ENCODE assay signal across 27 cellular contexts in the genomic region with DNA sequence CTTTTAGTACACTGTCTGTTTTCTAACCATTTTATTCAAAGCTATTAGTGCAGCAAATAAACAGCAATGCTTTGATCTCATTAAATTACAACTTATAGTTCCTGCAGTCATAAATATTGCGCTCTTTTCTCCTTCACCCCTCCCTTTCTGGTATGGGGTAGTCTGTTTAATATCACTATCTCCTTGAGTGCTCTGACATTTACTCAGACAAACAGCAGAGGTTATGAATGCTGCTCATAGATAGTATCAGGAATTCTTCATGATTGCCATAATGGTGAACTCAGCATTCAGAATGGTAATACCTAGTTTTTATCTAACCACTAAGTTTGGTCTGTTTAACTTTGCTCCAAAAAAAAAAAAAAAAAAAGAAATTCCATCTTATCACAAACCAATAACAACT.
"Had no signal": no experiment of that assay in that cellular context is flagged by ENCODE, and none has a peak within 500 bp of the region (broad histone marks: within the 10 kb centered on the region; RNA-seq: fewer than 3 reads in every experiment).

No MANE protein-coding gene starts in this region.

- H3K4me1 Mint-ChIP-seq: activated CD4-positive, alpha-beta memory T cell treated with anti-CD3 and anti-CD28 coated beads, Interleukin-2, amount 10 ng/mL, durations not matched to agents 7 days and 5 days; activated CD4-positive, alpha-beta T cell treated with anti-CD3 and anti-CD28 coated beads for 36 hours; activated naive CD8-positive, alpha-beta T cell treated with anti-CD3 and anti-CD28 coated beads, Interleukin-2, amount 10 ng/mL, durations not matched to agents 7 days and 5 days had no signal

- H3K36me3 ChIP-seq: adrenal gland, breast epithelium had no signal

- H3K36me3 Mint-ChIP-seq: activated naive CD8-positive, alpha-beta T cell treated with anti-CD3 and anti-CD28 coated beads, Interleukin-2, amount 10 ng/mL, durations not matched to agents 7 days and 5 days had no signal

- H3K9me3 Mint-ChIP-seq: activated CD4-positive, alpha-beta memory T cell treated with anti-CD3 and anti-CD28 coated beads, Interleukin-2, amount 10 ng/mL, durations not matched to agents 7 days and 5 days had no signal

- H3K27ac Mint-ChIP-seq: activated CD4-positive, alpha-beta memory T cell treated with anti-CD3 and anti-CD28 coated beads, Interleukin-2, amount 10 ng/mL, durations not matched to agents 7 days and 5 days; activated CD4-positive, alpha-beta T cell treated with anti-CD3 and anti-CD28 coated beads for 36 hours; activated naive CD8-positive, alpha-beta T cell treated with anti-CD3 and anti-CD28 coated beads, Interleukin-2, amount 10 ng/mL, durations not matched to agents 7 days and 5 days had no signal

- ATAC-seq: activated CD4-positive, alpha-beta T cell treated with anti-CD3 and anti-CD28 coated beads for 36 hours; K562; Panc1 had no signal

- H3K9me3 ChIP-seq: adrenal gland had no signal

- H3K27me3 ChIP-seq: adrenal gland, breast epithelium had no signal

- H3K27ac ChIP-seq: adrenal gland, breast epithelium, VCaP had no signal

- FAIRE-seq: K562 had no signal

- H3K4me3 Mint-ChIP-seq: activated CD4-positive, alpha-beta memory T cell treated with anti-CD3 and anti-CD28 coated beads, Interleukin-2, amount 10 ng/mL, durations not matched to agents 7 days and 5 days; activated CD4-positive, alpha-beta T cell treated with anti-CD3 and anti-CD28 coated beads for 36 hours; activated naive CD8-positive, alpha-beta T cell treated with anti-CD3 and anti-CD28 coated beads, Interleukin-2, amount 10 ng/mL, durations not matched to agents 7 days and 5 days had no signal

- H3K4me3 ChIP-seq: adrenal gland, breast epithelium, K562 had no signal

- H3K4me1 ChIP-seq: adrenal gland, breast epithelium had no signal

- DNase-seq: activated CD4-positive, alpha-beta memory T cell treated with anti-CD3 and anti-CD28 coated beads, Interleukin-2, amount 10 ng/mL, durations not matched to agents 7 days and 5 days; activated CD4-positive, alpha-beta T cell treated with anti-CD3 and anti-CD28 coated beads for 36 hours; activated CD4-positive, alpha-beta T cell treated with anti-CD3 and anti-CD28 coated beads, Interleukin-2, amount 50 U/mL, for 1 hour; activated CD4-positive, CD25-positive, alpha-beta regulatory T cell; activated naive CD4-positive, alpha-beta T cell treated with anti-CD3 and anti-CD28 coated beads, Interleukin-2, amount 50 U/mL, for 16 hours; activated naive CD8-positive, alpha-beta T cell treated with anti-CD3 and anti-CD28 coated beads, Interleukin-2, amount 10 ng/mL, durations not matched to agents 7 days and 5 days; activated T-cell treated with anti-CD3 and anti-CD28 coated beads for 4 hours; adrenal gland; aorta; Karpas-422; MM.1S; NCI-H1105; NCI-H1436; NCI-H1694 treated with DMSO at 0.1 percent for 48 hours; NCI-H2029 treated with DMSO at 0.1 percent for 48 hours; NCI-H345; NCI-H510A; NCI-H69; NK-92 treated with Interleukin-12 subunit alpha and Interleukin-12 subunit beta, amount 100 ng/mL, for 24 hours; OCI-M1; RPMI8226; SHP77; T-helper 1 cell had no signal
